Comparison of ENCODE assay signal across 21 cellular contexts in the genomic region with DNA sequence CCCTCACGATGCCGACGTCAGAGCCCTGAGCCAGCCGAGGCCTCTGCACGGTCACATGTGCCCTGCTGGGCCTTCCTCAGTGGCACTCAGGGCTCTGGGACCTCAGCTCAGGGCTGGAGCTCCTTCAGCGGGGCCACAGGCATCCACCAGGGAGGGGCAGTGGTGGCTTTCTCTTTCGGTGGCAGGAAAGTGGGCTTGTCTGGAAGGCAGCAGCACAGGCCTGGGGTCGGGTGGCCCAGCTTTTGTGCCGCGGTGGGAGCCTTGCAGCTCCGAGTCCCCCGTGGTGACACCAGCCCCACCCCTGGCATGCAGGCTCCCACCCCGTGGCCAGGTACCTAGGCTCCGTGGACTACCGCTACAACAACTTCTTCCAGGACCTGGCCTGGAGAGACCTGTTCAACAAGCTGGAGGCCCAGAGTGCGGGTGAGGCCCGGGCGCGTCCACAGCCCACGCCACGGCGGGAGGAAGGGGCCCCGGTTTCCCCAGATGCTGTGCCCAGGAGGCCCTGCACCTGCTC. TPM values are rescaled to one million over a fixed set of nuclear protein-coding genes. Genes with fewer than 3 reads are reported as not detected.
DNase-seq lines count a peak whose midpoint lies in the region; ATAC-seq, FAIRE-seq and TF ChIP-seq lines count a peak whose summit lies in the region.
"Had no signal": no experiment of that assay in that cellular context is flagged by ENCODE, and none has a peak within 500 bp of the region (broad histone marks: within the 10 kb centered on the region; RNA-seq: fewer than 3 reads in every experiment).

No MANE protein-coding gene starts in this region.

- TF ChIP-seq CTCF in BE2C (IDR thresholded peaks at IDR 0.05; ENCODE audit: low read depth, low read length) = no peak
- no peak for TF ChIP-seq CTCF in epithelial cell of esophagus (IDR thresholded peaks at IDR 0.05; ENCODE audit: insufficient read depth, low read depth, low read length, missing control alignments)
- TF ChIP-seq CTCF in kidney (IDR thresholded peaks at IDR 0.05; ENCODE audit: borderline replicate concordance, extremely low read depth, insufficient read depth) = no peak
- TF ChIP-seq CTCF in spleen (IDR thresholded peaks at IDR 0.05 in 8 of 11, conservative IDR thresholded peaks at IDR 0.05 in 3 of 11) = no peak

- H3K4me1 ChIP-seq in BE2C (no peaks in the 10 kb centered on the region), kidney (ENCODE audit: control insufficient read depth in 1 of 2, insufficient read depth in 1 of 2, low read depth in 1 of 2, low read length in 2 of 2) (no peaks in the 10 kb centered on the region), spleen (peaks cover 0 to 18% (median 7%) of the 10 kb centered on the region in 6 donors)

- H3K36me3 ChIP-seq in BE2C (no peaks in the 10 kb centered on the region), kidney (ENCODE audit: control insufficient read depth in 1 of 2, insufficient read depth in 2 of 2, low read length in 2 of 2) (peaks cover 5 to 21% of the 10 kb centered on the region in 2 donors), spleen (peaks cover 0 to 95% (median 69%) of the 10 kb centered on the region in 6 donors)

- no peaks in the 10 kb centered on the region for H3K9me3 ChIP-seq in BE2C
- H3K9me3 ChIP-seq in kidney (ENCODE audit: control insufficient read depth in 1 of 2, low read length in 2 of 2) = no peaks in the 10 kb centered on the region
- no peaks in the 10 kb centered on the region for H3K9me3 ChIP-seq in spleen
- H3K9me3 ChIP-seq: BLaER1 treated with 17β-estradiol and CSF1 and Interleukin-3, amounts not matched to agents 10 nM and 100 nM had no signal

- H3K27ac ChIP-seq in kidney (ENCODE audit: low read depth in 2 of 2, low read length in 2 of 2) = no peak overlapping the region
- H3K27ac ChIP-seq in spleen = no peak overlapping the region
- H3K27ac ChIP-seq: 22Rv1; BLaER1 treated with 17β-estradiol and CSF1 and Interleukin-3, amounts not matched to agents 10 nM and 100 nM had no signal

- H3K4me3 ChIP-seq in BE2C (ENCODE audit: low read depth, low read length) (no peak overlapping the region), epithelial cell of esophagus (ENCODE audit: low read length) (no peak overlapping the region), kidney (ENCODE audit: low read length in 2 of 2) (no peak overlapping the region), spleen (no peak overlapping the region)
- H3K4me3 ChIP-seq: BLaER1 treated with 17β-estradiol and CSF1 and Interleukin-3, amounts not matched to agents 10 nM and 100 nM; GM23338 had no signal

- no peak for ATAC-seq in Right ventricle myocardium inferior
- no peak for ATAC-seq in left cardiac atrium
- no peak for ATAC-seq in HG03520 (IDR thresholded peaks at IDR 0.05; ENCODE audit: unreplicated experiment)
- ATAC-seq: GM23338, HCT116 had no signal

- H3K9ac ChIP-seq in kidney (ENCODE audit: low read length in 2 of 2) = no peak overlapping the region
- H3K9ac ChIP-seq: BLaER1 treated with 17β-estradiol and CSF1 and Interleukin-3, amounts not matched to agents 10 nM and 100 nM had no signal

- FAIRE-seq in kidney (lab: Jason Lieb, UNC) = no peak
- FAIRE-seq: A204.1, D721Med, GM12891, GM18507 had no signal

- no peak for TF ChIP-seq POLR2A in spleen (IDR thresholded peaks at IDR 0.05)

- intact Hi-C loops in Right ventricle myocardium inferior (cut with DNase I) (no loop called here), left cardiac atrium (cut with DNase I) (loop anchor here in 1 of 2 donors (10.0 kb wide), 1 partner anchor 51 kb away; no protein-coding TSS in a partner anchor), kidney (cut with DNase I) (no loop called here), spleen (cut with DNase I; ENCODE audit: low total_unique reads) (no loop called here)

- WGBS in spleen, 5 donors = 93 to 96% (median 95%) methylated on average over 8 to 23 of the region's 23 CpGs

- DNase-seq in Right ventricle myocardium inferior (ENCODE audit: missing footprints) (peak; percentile 34), left cardiac atrium (no peak), BE2C (peak; percentile 6), epithelial cell of esophagus (ENCODE audit: low read depth) (peak; percentile 15), kidney (peak; percentile 61), spleen (no peak), cerebellum (ENCODE audit: low spot score) (no peak)
- DNase-seq: DMS 273 treated with DMSO at 0.1 percent for 48 hours, DMS79, EL, GDM1, H9 had no signal

- H3K27me3 ChIP-seq in BE2C = no peaks in the 10 kb centered on the region
- no peaks in the 10 kb centered on the region for H3K27me3 ChIP-seq in spleen (replicated peaks in 1 of 7)
- H3K27me3 ChIP-seq: BLaER1 treated with 17β-estradiol and CSF1 and Interleukin-3, amounts not matched to agents 10 nM and 100 nM had no signal

RNA-seq across cellular contexts. Expression of gene TEX22, which starts 14.2 kb away (rescaled TPM):
- 2.4 TPM for total RNA-seq in Right ventricle myocardium inferior
- total RNA-seq in left cardiac atrium = 1 to 10 TPM in 1 of 2 donors, under 1 TPM in 1; 0.77 to 1.6 TPM
- polyA plus RNA-seq in BE2C (2012; ENCODE audit: insufficient read depth, insufficient read length, low read depth) = 2.7 TPM
- 3.3 TPM for total RNA-seq in kidney
- 1.5 TPM for polyA plus RNA-seq in kidney (ENCODE audit: insufficient read depth, low read depth, low replicate concordance)
- total RNA-seq in spleen = 1 to 10 TPM in 5 of 7 donors, under 1 TPM in 2; 0.33 to 5.3 (median 1.8) TPM
- polyA plus RNA-seq in spleen = under 1 TPM; 0.33 to 0.59 (median 0.54) TPM
- total RNA-seq in cerebellum = 1.4 TPM

RNA-seq across cellular contexts. Expression of gene MTA1, which starts 35.5 kb away (rescaled TPM):
- total RNA-seq in Right ventricle myocardium inferior (192 TPM), left cardiac atrium (100 to 1,000 TPM in 1 of 2 donors, 10 to 100 TPM in 1; 99.5 to 115 TPM), kidney (112 TPM), spleen (100 to 1,000 TPM in 3 of 7 donors, 10 to 100 TPM in 4; 63.7 to 128 (median 82.6) TPM), cerebellum (58.1 TPM)
- polyA plus RNA-seq in BE2C (2012; ENCODE audit: insufficient read depth, insufficient read length, low read depth) = 121 TPM
- polyA plus RNA-seq in kidney (ENCODE audit: insufficient read depth, low read depth, low replicate concordance) (30.4 TPM), spleen (10 to 100 TPM; 33.0 to 83.1 (median 52.6) TPM)

Comparison
In these comparisons a context has a peak if more than half of its experiments do, and no peak if none do; other contexts are left out.
1. DNase-seq: peak in Right ventricle myocardium inferior (single experiment), BE2C (single experiment), epithelial cell of esophagus (single experiment) and kidney (single experiment); none in left cardiac atrium (single experiment), spleen (single experiment) and cerebellum (single experiment).